ENCODE assay signal across 14 cellular contexts in the genomic region with DNA sequence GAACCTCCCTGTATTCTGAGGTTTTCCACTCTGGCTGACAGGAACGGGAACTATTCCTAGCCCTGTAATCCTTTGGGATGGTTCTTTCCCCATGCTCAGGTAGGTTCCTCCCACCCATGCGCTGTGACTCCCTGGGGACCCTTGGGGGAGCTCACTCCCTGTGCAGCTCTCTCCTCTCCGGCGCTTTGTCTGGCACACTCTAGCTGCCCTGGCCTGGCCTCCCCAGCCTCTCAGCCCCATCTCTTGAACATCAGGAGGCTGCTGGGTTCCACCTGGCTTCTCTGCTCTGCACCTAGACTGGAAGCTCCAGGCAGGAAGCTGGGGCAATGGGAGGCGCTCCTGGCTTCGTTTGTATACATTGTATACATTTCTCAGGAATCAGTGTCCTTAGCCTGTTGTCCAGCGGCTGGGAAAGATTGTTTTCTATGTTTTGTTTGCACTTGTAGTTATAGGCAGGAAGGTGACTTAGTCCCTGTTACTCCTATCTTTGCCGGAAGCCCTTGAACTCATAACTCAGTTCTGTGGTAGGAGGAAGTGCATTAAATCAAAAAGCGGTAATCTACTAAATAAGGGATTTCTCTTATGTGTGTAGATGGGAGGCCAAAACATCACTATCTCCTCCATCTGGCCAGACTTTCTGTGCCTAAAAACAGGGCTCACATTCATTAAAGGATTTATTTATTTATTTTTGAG. TPM values are rescaled to one million over a fixed set of nuclear protein-coding genes. Genes with fewer than 3 reads are reported as not detected.
DNase-seq lines count a peak whose midpoint lies in the region; ATAC-seq and TF ChIP-seq lines count a peak whose summit lies in the region.
"Had no signal": no experiment of that assay in that cellular context is flagged by ENCODE, and none has a peak within 500 bp of the region (broad histone marks: within the 10 kb centered on the region; RNA-seq: fewer than 3 reads in every experiment).

No MANE protein-coding gene starts in this region.

- H3K4me3 ChIP-seq in H7 (ENCODE audit: insufficient read depth, low read depth, low read length), result no peak overlapping the region
- H3K4me3 ChIP-seq: MG63, tibial artery had no signal

- peak; percentile 62 for ATAC-seq in CD4-positive, alpha-beta T cell (ENCODE audit: poor library complexity)
- ATAC-seq in HG03135 (IDR thresholded peaks at IDR 0.05; ENCODE audit: unreplicated experiment), result no peak
- ATAC-seq: PC-3 had no signal

- H3K36me3 Mint-ChIP-seq in CD4-positive, alpha-beta T cell (ENCODE audit: low read depth), result peaks cover 21% of the 10 kb centered on the region
- H3K36me3 Mint-ChIP-seq in activated naive CD8-positive, alpha-beta T cell, result peaks cover 2% of the 10 kb centered on the region
- peaks cover 6% of the 10 kb centered on the region for H3K36me3 Mint-ChIP-seq in mesothelial cell of epicardium

- H3K27me3 Mint-ChIP-seq in CD4-positive, alpha-beta T cell, result no peaks in the 10 kb centered on the region
- no peaks in the 10 kb centered on the region for H3K27me3 Mint-ChIP-seq in activated naive CD8-positive, alpha-beta T cell
- H3K27me3 Mint-ChIP-seq in mesothelial cell of epicardium (ENCODE audit: low read depth), result no peaks in the 10 kb centered on the region

- intact Hi-C loops in CD4-positive, alpha-beta T cell (cut with DNase I, micrococcal nuclease), result no loop called here

- no peaks in the 10 kb centered on the region for H3K27me3 ChIP-seq in CD4-positive, alpha-beta T cell (ENCODE audit: control insufficient read depth, insufficient read depth, low read length)
- H3K27me3 ChIP-seq in H7 (ENCODE audit: control insufficient read depth, insufficient read depth, low read length), result no peaks in the 10 kb centered on the region
- H3K27me3 ChIP-seq: MG63, tibial artery had no signal

- no peak for DNase-seq in CD4-positive, alpha-beta T cell
- DNase-seq in H7 (peak; percentile 11), mesothelial cell of epicardium (ENCODE audit: low spot score in 2 of 2, unreplicated experiment in 2 of 2) (no peak), NAMALWA (ENCODE audit: low spot score) (no peak), SIG-M5 (lab: John Stamatoyannopoulos, UW) (no peak)
- DNase-seq: MG63; NCI-H1694; NCI-H510A treated with DMSO at 0.1 percent for 48 hours; PC-3; stimulated activated CD4-positive, alpha-beta T cell treated with anti-CD3 and anti-CD28 coated beads, Interleukin-4, amount 100 ng/mL, for 4 hours; tibial artery had no signal

- H3K4me3 Mint-ChIP-seq in CD4-positive, alpha-beta T cell, result peak overlapping the region; percentile 13
- peak overlapping the region; percentile 4 for H3K4me3 Mint-ChIP-seq in activated naive CD8-positive, alpha-beta T cell
- H3K4me3 Mint-ChIP-seq in mesothelial cell of epicardium, result no peak overlapping the region

- H3K9me3 ChIP-seq in CD4-positive, alpha-beta T cell (ENCODE audit: control insufficient read depth, low read length), result no peaks in the 10 kb centered on the region
- H3K9me3 ChIP-seq: MG63, tibial artery had no signal

- no peaks in the 10 kb centered on the region for H3K36me3 ChIP-seq in H7 (replicated peaks; ENCODE audit: control insufficient read depth, insufficient read depth, low read length)
- H3K36me3 ChIP-seq: MG63, tibial artery had no signal

- no peaks in the 10 kb centered on the region for H3K9me3 Mint-ChIP-seq in CD4-positive, alpha-beta T cell
- no peaks in the 10 kb centered on the region for H3K9me3 Mint-ChIP-seq in activated naive CD8-positive, alpha-beta T cell (ENCODE audit: low read depth)
- no peaks in the 10 kb centered on the region for H3K9me3 Mint-ChIP-seq in mesothelial cell of epicardium

- peak overlapping the region; percentile 67 for H3K27ac Mint-ChIP-seq in CD4-positive, alpha-beta T cell
- peak overlapping the region; percentile 54 for H3K27ac Mint-ChIP-seq in activated naive CD8-positive, alpha-beta T cell
- peak overlapping the region; percentile 47 for H3K27ac Mint-ChIP-seq in mesothelial cell of epicardium

- CTCF ChIA-PET in CD4-positive, alpha-beta T cell (lab: Charles Lee), result interaction anchor here (0.6 to 1.2 kb wide), 4 partner anchors 10 to 145 kb away, joined by 3 to 4 read pairs (median 3); no protein-coding TSS in a partner anchor

- H3K27ac ChIP-seq in CD4-positive, alpha-beta T cell (ENCODE audit: low read depth, low read length), result peak overlapping the region; percentile 3
- H3K27ac ChIP-seq: parathyroid adenoma, tibial artery had no signal

- peaks cover 69% of the 10 kb centered on the region for H3K4me1 Mint-ChIP-seq in CD4-positive, alpha-beta T cell (ENCODE audit: low read depth)
- peaks cover 64% of the 10 kb centered on the region for H3K4me1 Mint-ChIP-seq in activated naive CD8-positive, alpha-beta T cell (ENCODE audit: low read depth)
- peaks cover 30% of the 10 kb centered on the region for H3K4me1 Mint-ChIP-seq in mesothelial cell of epicardium

- POLR2A ChIA-PET in CD4-positive, alpha-beta T cell (lab: Charles Lee), result interaction anchor here (2.8 kb wide), 1 partner anchor 16 kb away, joined by 9 read pairs; no protein-coding TSS in a partner anchor

- TF ChIP-seq CTCF in CD4-positive, alpha-beta T cell (IDR thresholded peaks at IDR 0.05), result no peak
- no peak for TF ChIP-seq CTCF in mesothelial cell of epicardium (IDR thresholded peaks at IDR 0.05; ENCODE audit: unreplicated experiment)

RNA-seq across cellular contexts. Expression of gene SLC25A25, which starts 20.4 kb away (rescaled TPM):
- total RNA-seq in CD4-positive, alpha-beta T cell, result 10 to 100 TPM; 16.9 to 17.7 TPM
- total RNA-seq in H7 (2014; rRNA removed; shearing (Covaris generic)), result 23.1 and 23.7 TPM in 2 replicates
- total RNA-seq in mesothelial cell of epicardium, result 24.2 to 26.4 TPM (median 26.2 TPM) in 3 replicates

RNA-seq across cellular contexts. Expression of gene NAIF1, which starts 21.3 kb away (rescaled TPM):
- total RNA-seq in CD4-positive, alpha-beta T cell, result 10 to 100 TPM; 11.5 to 16.8 TPM
- 10.3 and 12.3 TPM in 2 replicates for total RNA-seq in H7 (2014; rRNA removed; shearing (Covaris generic))
- total RNA-seq in mesothelial cell of epicardium, result 8.5 to 9.2 TPM (median 8.9 TPM) in 3 replicates

RNA-seq across cellular contexts. Expression of gene PTGES2, which starts 39.1 kb away (rescaled TPM):
- 10 to 100 TPM; 43.7 to 43.8 TPM for total RNA-seq in CD4-positive, alpha-beta T cell
- 143 and 197 TPM in 2 replicates for total RNA-seq in H7 (2014; rRNA removed; shearing (Covaris generic))
- 70.0 to 74.8 TPM (median 72.6 TPM) in 3 replicates for total RNA-seq in mesothelial cell of epicardium
